In the genomic region with DNA sequence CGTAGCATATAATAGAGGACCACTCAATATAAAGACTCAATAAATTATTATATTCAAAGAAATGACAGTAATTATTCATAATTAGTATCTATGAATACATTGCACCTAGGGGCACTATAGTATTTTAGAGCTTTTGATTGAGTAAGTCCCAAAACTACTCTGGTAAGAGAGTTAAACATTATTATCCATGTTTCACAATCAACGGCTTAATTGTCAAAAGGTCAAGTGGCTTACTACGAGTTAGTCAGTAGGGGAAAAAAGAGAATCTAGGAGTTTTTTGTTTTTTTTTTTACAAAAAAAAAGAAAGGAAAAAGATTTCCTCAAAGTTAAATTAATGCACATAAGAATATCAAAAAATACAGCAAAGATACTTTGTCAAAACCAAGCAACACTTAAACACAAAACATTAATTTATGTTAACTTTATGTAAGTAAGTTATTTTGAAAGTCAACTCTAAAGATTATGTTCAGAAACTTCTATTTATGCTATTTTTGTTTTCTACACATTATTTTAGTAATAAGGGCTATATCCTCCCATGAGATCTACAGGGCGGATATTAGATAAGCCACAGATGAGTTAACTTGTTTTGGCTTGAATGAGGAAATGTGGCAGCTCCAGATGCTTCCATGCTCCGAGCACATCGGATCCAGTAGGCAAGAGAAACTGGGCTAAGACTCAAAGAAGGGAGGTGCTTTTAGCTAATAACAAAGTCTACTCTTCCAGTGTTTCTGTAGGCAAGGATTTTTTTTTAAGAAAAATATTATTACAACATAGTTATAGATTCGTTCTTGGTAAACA, we compare ENCODE assay signal across 1 cellular context.
TF ChIP-seq lines count a peak whose summit lies in the region.

No MANE protein-coding gene starts in this region.

TF ChIP-seq in IMR-90, 13 proteins besides CTCF, POLR2A, EP300 and RAD21:
- no peak for TF ChIP-seq RFX5 (IDR thresholded peaks at IDR 0.05; ENCODE audit: low read depth, low read length)
- TF ChIP-seq CEBPB (IDR thresholded peaks at IDR 0.05; ENCODE audit: low read depth, low read length) = peak; percentile 54
